9 cellular contexts compared by ENCODE assay signal in genomic region chr13:48222358-48223015, GRCh38. TPM values are rescaled to one million over a fixed set of nuclear protein-coding genes. Genes with fewer than 3 reads are reported as not detected.
DNase-seq lines count a peak whose midpoint lies in the region; ATAC-seq and TF ChIP-seq lines count a peak whose summit lies in the region.
"Had no signal": no experiment of that assay in that cellular context is flagged by ENCODE, and none has a peak within 500 bp of the region (broad histone marks: within the 10 kb centered on the region; RNA-seq: fewer than 3 reads in every experiment).

No MANE protein-coding gene starts in this region.

- WGBS in esophagus muscularis mucosa, result 62% methylated on average over 11 of the region's 11 CpGs

- TF ChIP-seq POLR2A in esophagus muscularis mucosa (IDR thresholded peaks at IDR 0.05; ENCODE audit: low read depth), result no peak

- peaks cover 67% of the 10 kb centered on the region for H3K4me1 Mint-ChIP-seq in CD4-positive, alpha-beta T cell (ENCODE audit: low read depth)
- H3K4me1 Mint-ChIP-seq in endothelial cell (ENCODE audit: unreplicated experiment), result peaks cover 21% of the 10 kb centered on the region

- TF ChIP-seq CTCF in CD4-positive, alpha-beta T cell (IDR thresholded peaks at IDR 0.05), result no peak
- no peak for TF ChIP-seq CTCF in esophagus muscularis mucosa (IDR thresholded peaks at IDR 0.05)
- no peak for TF ChIP-seq CTCF in parathyroid adenoma (IDR thresholded peaks at IDR 0.05)
- no peak for TF ChIP-seq CTCF in endothelial cell (IDR thresholded peaks at IDR 0.05; ENCODE audit: unreplicated experiment)

- POLR2A ChIA-PET in CD4-positive, alpha-beta T cell (lab: Charles Lee), result interaction anchor here (0.6 to 5.3 kb wide), 13 partner anchors 10 to 1221 kb away, joined by 3 to 157 read pairs (median 7); partner anchors contain the start of genes CAB39L, ITM2B and SETDB2

- intact Hi-C loops in CD4-positive, alpha-beta T cell (cut with DNase I, micrococcal nuclease), result loop anchor here (1.0 to 5.0 kb wide), 2 partner anchors 10 to 70 kb away; no protein-coding TSS in a partner anchor
- intact Hi-C loops in esophagus muscularis mucosa (cut with DNase I), result no loop called here

- no peaks in the 10 kb centered on the region for H3K27me3 Mint-ChIP-seq in CD4-positive, alpha-beta T cell
- peaks cover 1% of the 10 kb centered on the region for H3K27me3 Mint-ChIP-seq in endothelial cell (ENCODE audit: unreplicated experiment)

- no peaks in the 10 kb centered on the region for H3K36me3 Mint-ChIP-seq in CD4-positive, alpha-beta T cell (ENCODE audit: low read depth)
- H3K36me3 Mint-ChIP-seq in endothelial cell (ENCODE audit: low read depth, unreplicated experiment), result no peaks in the 10 kb centered on the region

- peak overlapping the region; percentile 81 for H3K4me3 Mint-ChIP-seq in CD4-positive, alpha-beta T cell
- no peak overlapping the region for H3K4me3 Mint-ChIP-seq in endothelial cell (ENCODE audit: unreplicated experiment)

- H2AFZ ChIP-seq in parathyroid adenoma, result no peak overlapping the region

- H3K79me2 ChIP-seq in parathyroid adenoma, result no peaks in the 10 kb centered on the region

- H3K9me3 ChIP-seq in CD4-positive, alpha-beta T cell (ENCODE audit: control insufficient read depth, low read length), result no peaks in the 10 kb centered on the region
- no peaks in the 10 kb centered on the region for H3K9me3 ChIP-seq in esophagus muscularis mucosa
- H3K9me3 ChIP-seq in parathyroid adenoma (ENCODE audit: control insufficient read depth, low read length), result no peaks in the 10 kb centered on the region

- H3K9ac ChIP-seq in parathyroid adenoma, result no peak overlapping the region

- peak; percentile 7 for ATAC-seq in CD4-positive, alpha-beta T cell (ENCODE audit: poor library complexity)

- H3K27me3 ChIP-seq in CD4-positive, alpha-beta T cell (ENCODE audit: control insufficient read depth, insufficient read depth, low read length), result no peaks in the 10 kb centered on the region
- H3K27me3 ChIP-seq in esophagus muscularis mucosa (no peaks in the 10 kb centered on the region), parathyroid adenoma (ENCODE audit: control insufficient read depth, insufficient read depth, low read length) (no peaks in the 10 kb centered on the region)

- CTCF ChIA-PET in CD4-positive, alpha-beta T cell (lab: Charles Lee), result interaction anchor here (1.0 to 1.2 kb wide), 4 partner anchors 13 to 184 kb away, joined by 3 to 5 read pairs (median 4); no protein-coding TSS in a partner anchor

- peak overlapping the region; percentile 70 for H3K27ac ChIP-seq in CD4-positive, alpha-beta T cell (ENCODE audit: low read depth, low read length)
- H3K27ac ChIP-seq in esophagus muscularis mucosa (replicated peaks in 1 of 4) (peak overlapping the region; percentile 62 to 75 (median 68)), parathyroid adenoma (peak overlapping the region; percentile 68), caudate nucleus (ENCODE audit: low read depth, low read length) (no peak overlapping the region)

- H3K4me3 ChIP-seq in esophagus muscularis mucosa, result peak overlapping the region; percentile 31 to 50 (median 38)
- H3K4me3 ChIP-seq in parathyroid adenoma (ENCODE audit: low read depth, low read length), result no peak overlapping the region

- H3K36me3 ChIP-seq in esophagus muscularis mucosa, result no peaks in the 10 kb centered on the region
- H3K36me3 ChIP-seq in parathyroid adenoma (ENCODE audit: control insufficient read depth, insufficient read depth, low read length), result no peaks in the 10 kb centered on the region

- H3K4me2 ChIP-seq in parathyroid adenoma (ENCODE audit: low read length), result no peak overlapping the region

- no peak for DNase-seq in CD4-positive, alpha-beta T cell
- DNase-seq in RPMI7951 (ENCODE audit: low read depth), result peak; percentile 29
- no peak for DNase-seq in esophagus muscularis mucosa (ENCODE audit: extremely low spot score)
- no peak for DNase-seq in GF-D8 (lab: John Stamatoyannopoulos, UW)
- DNase-seq in endothelial cell (ENCODE audit: low spot score), result no peak
- DNase-seq in caudate nucleus (lab: John Stamatoyannopoulos, UW), result no peak
- no peak for DNase-seq in cerebellar nuclear complex (lab: John Stamatoyannopoulos, UW)
- DNase-seq: activated CD4-positive, CD25-positive, alpha-beta regulatory T cell treated with anti-CD3 and anti-CD28 coated beads, Interleukin-2, amount 50 U/mL, for 72 hours had no signal

- H3K27ac Mint-ChIP-seq in CD4-positive, alpha-beta T cell, result peak overlapping the region; percentile 97
- no peak overlapping the region for H3K27ac Mint-ChIP-seq in endothelial cell (ENCODE audit: unreplicated experiment)

- no peak for TF ChIP-seq EP300 in esophagus muscularis mucosa (IDR thresholded peaks at IDR 0.05)

- peaks cover 4 to 21% (median 12%) of the 10 kb centered on the region in 4 donors for H3K4me1 ChIP-seq in esophagus muscularis mucosa
- no peaks in the 10 kb centered on the region for H3K4me1 ChIP-seq in parathyroid adenoma

- H3K9me3 Mint-ChIP-seq in CD4-positive, alpha-beta T cell, result no peaks in the 10 kb centered on the region
- no peaks in the 10 kb centered on the region for H3K9me3 Mint-ChIP-seq in endothelial cell (ENCODE audit: unreplicated experiment)

RNA-seq across cellular contexts. Expression of gene ITM2B, which starts 10.5 kb away (rescaled TPM):
- total RNA-seq in CD4-positive, alpha-beta T cell, result 100 to 1,000 TPM; 305 to 323 TPM
- total RNA-seq in RPMI7951 (2014; rRNA removed; shearing (Covaris generic)), result 164 and 232 TPM in 2 replicates
- 100 to 1,000 TPM; 299 to 343 (median 303) TPM for total RNA-seq in esophagus muscularis mucosa
- total RNA-seq in endothelial cell (ENCODE audit: unreplicated experiment), result 448 TPM
